In the genomic region with DNA sequence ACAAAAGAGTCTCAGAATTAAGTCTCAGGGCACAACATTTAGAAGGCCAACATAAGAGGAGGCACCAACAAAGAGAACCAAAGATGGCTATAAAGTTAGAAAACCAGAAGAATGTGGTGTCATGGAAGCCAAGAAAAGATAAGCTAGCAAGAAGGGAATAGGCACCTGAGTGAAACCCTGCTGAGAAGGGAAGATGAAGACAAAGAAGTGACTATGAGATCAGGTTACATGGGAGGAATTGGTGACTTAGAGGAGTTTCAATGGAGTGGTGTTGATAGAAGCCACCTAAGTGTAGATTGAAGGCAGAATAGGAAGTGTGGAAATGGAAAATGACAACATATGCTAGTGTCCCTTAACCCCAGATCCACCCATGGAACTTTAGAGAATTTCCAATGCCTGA, we compare ENCODE assay signal across 23 cellular contexts.
"Had no signal": no experiment of that assay in that cellular context is flagged by ENCODE, and none has a peak within 500 bp of the region (broad histone marks: within the 10 kb centered on the region; RNA-seq: fewer than 3 reads in every experiment).

No MANE protein-coding gene starts in this region.

- H3K27me3 ChIP-seq: breast epithelium had no signal

- H3K27ac ChIP-seq: breast epithelium, SK-N-MC, VCaP had no signal

- H3K4me3 ChIP-seq: breast epithelium, SK-N-MC had no signal

- H3K4me1 ChIP-seq: breast epithelium had no signal

- FAIRE-seq: TTC549 had no signal

- DNase-seq: activated CD4-positive, alpha-beta T cell treated with anti-CD3 and anti-CD28 coated beads for 36 hours; activated CD4-positive, alpha-beta T cell treated with anti-CD3 and anti-CD28 coated beads, Interleukin-2, amount 50 U/mL, for 1 hour; activated CD8-positive, alpha-beta memory T cell treated with anti-CD3 and anti-CD28 coated beads, Interleukin-2, amount 50 U/mL, for 4 hours; activated CD8-positive, alpha-beta T cell treated with anti-CD3 and anti-CD28 coated beads for 36 hours; activated naive CD4-positive, alpha-beta T cell; activated T-cell treated with anti-CD3 and anti-CD28 coated beads, Interleukin-2, amount 50 U/mL, for 72 hours; aorta; caudate nucleus; KG1; NCI-H1048; NCI-H1417; NCI-H1694 treated with DMSO at 0.1 percent for 48 hours; NCI-H2029 treated with DMSO at 0.1 percent for 48 hours; NCI-H226; NCI-H526; NCI-H82; T-cell; T-helper 2 cell; T1000 had no signal

- H3K9me3 ChIP-seq: breast epithelium had no signal

- H3K36me3 ChIP-seq: breast epithelium had no signal
